In the genomic region with DNA sequence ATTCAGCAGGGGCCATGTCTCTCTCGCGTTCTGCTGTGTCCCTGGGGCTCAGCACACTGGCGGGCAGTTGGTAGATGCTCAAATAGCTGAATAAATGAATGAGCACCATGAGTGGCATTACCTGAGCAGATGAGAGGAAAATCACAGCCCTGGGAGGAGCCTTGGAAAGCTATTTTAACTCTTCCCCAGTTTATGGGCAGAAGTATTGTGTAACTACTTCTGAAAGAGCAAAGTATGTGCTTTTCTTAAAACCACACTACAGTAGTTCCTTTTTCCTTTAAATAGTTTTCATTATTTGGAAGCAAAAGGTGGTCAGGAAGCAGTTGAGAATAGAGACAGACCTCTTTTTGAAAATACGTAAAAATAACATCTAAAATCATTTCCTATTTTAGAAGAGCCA, we compare ENCODE assay signal across 34 cellular contexts. TPM values are rescaled to one million over a fixed set of nuclear protein-coding genes. Genes with fewer than 3 reads are reported as not detected.
DNase-seq lines count a peak whose midpoint lies in the region; ATAC-seq and TF ChIP-seq lines count a peak whose summit lies in the region.
"Had no signal": no experiment of that assay in that cellular context is flagged by ENCODE, and none has a peak within 500 bp of the region (broad histone marks: within the 10 kb centered on the region; RNA-seq: fewer than 3 reads in every experiment).

No MANE protein-coding gene starts in this region.

- no peak overlapping the region for H3K4me3 ChIP-seq in upper lobe of right lung
- H3K4me3 ChIP-seq: cardiac muscle cell, coronary artery, heart left ventricle, prostate gland, sigmoid colon, testis, uterus had no signal

- no peaks in the 10 kb centered on the region for H3K27me3 Mint-ChIP-seq in endothelial cell (ENCODE audit: unreplicated experiment)
- H3K27me3 Mint-ChIP-seq: activated naive CD8-positive, alpha-beta T cell had no signal

- H3K36me3 ChIP-seq in upper lobe of right lung, result no peaks in the 10 kb centered on the region
- H3K36me3 ChIP-seq: cardiac muscle cell, heart left ventricle, neutrophil, prostate gland, sigmoid colon, uterus had no signal

- intact Hi-C loops in upper lobe of right lung (cut with DNase I), result no loop called here

- TF ChIP-seq CTCF in endothelial cell (IDR thresholded peaks at IDR 0.05; ENCODE audit: unreplicated experiment) (no peak), upper lobe of right lung (IDR thresholded peaks at IDR 0.05) (no peak)

- no peaks in the 10 kb centered on the region for H3K36me3 Mint-ChIP-seq in endothelial cell (ENCODE audit: low read depth, unreplicated experiment)
- H3K36me3 Mint-ChIP-seq: activated CD4-positive, alpha-beta memory T cell treated with anti-CD3 and anti-CD28 coated beads for 36 hours; activated naive CD8-positive, alpha-beta T cell; CD8-positive, alpha-beta T cell had no signal

- ATAC-seq in upper lobe of right lung (peak; percentile 68), GM18505 (IDR thresholded peaks at IDR 0.05; ENCODE audit: unreplicated experiment) (no peak)
- ATAC-seq: activated CD4-positive, CD25-positive, alpha-beta regulatory T cell treated with anti-CD3 and anti-CD28 coated beads, Interleukin-2, amount 50 U/mL, for 24 hours; CD8-positive, alpha-beta T cell; esophagus mucosa; foreskin keratinocyte had no signal

- H3K4me1 ChIP-seq in upper lobe of right lung, result no peaks in the 10 kb centered on the region
- H3K4me1 ChIP-seq: foreskin keratinocyte, prostate gland, sigmoid colon, testis, uterus had no signal

- no peaks in the 10 kb centered on the region for H3K9me3 ChIP-seq in upper lobe of right lung
- H3K9me3 ChIP-seq: heart left ventricle, neutrophil, prostate gland, sigmoid colon, SK-N-SH, testis, uterus had no signal

- no peaks in the 10 kb centered on the region for H3K9me3 Mint-ChIP-seq in endothelial cell (ENCODE audit: unreplicated experiment)
- H3K9me3 Mint-ChIP-seq: activated CD4-positive, alpha-beta memory T cell treated with anti-CD3 and anti-CD28 coated beads for 36 hours; CD8-positive, alpha-beta T cell; T-helper 1 cell treated with Interleukin-12 subunit alpha and Interleukin-12 subunit beta and Interleukin-4 antibody, amounts not matched to agents 30 μg/mL and 1 μg/mL, for 36 hours had no signal

- H3K4me1 Mint-ChIP-seq in endothelial cell (ENCODE audit: unreplicated experiment), result peaks cover 14% of the 10 kb centered on the region

- H3K27ac Mint-ChIP-seq in endothelial cell (ENCODE audit: unreplicated experiment), result peak overlapping the region; percentile 67
- H3K27ac Mint-ChIP-seq: activated CD4-positive, alpha-beta memory T cell treated with anti-CD3 and anti-CD28 coated beads for 36 hours; activated naive CD8-positive, alpha-beta T cell; CD8-positive, alpha-beta T cell; T-helper 1 cell treated with Interleukin-12 subunit alpha and Interleukin-12 subunit beta and Interleukin-4 antibody, amounts not matched to agents 30 μg/mL and 1 μg/mL, for 36 hours had no signal

- peak; percentile 18 for DNase-seq in NCI-H748 (lab: John Stamatoyannopoulos, UW; ENCODE audit: unreplicated experiment)
- no peak for DNase-seq in NCI-H748 treated with DMSO at 0.1 percent for 48 hours (lab: John Stamatoyannopoulos, UW)
- DNase-seq in NCI-H69 (lab: John Stamatoyannopoulos, UW), result peak; percentile 83
- DNase-seq in endothelial cell (ENCODE audit: low spot score), result no peak
- DNase-seq in upper lobe of right lung, result no peak
- no peak for DNase-seq in activated naive CD4-positive, alpha-beta T cell (lab: John Stamatoyannopoulos, UW)
- DNase-seq in HUDEP-2 (lab: John Stamatoyannopoulos, UW; ENCODE audit: unreplicated experiment in 76 of 76), result no peak
- DNase-seq: activated CD4-positive, alpha-beta memory T cell treated with anti-CD3 and anti-CD28 coated beads for 36 hours; activated CD8-positive, alpha-beta memory T cell treated with anti-CD3 and anti-CD28 coated beads, Interleukin-2, amount 50 U/mL, for 48 hours; aorta; CD8-positive, alpha-beta T cell; DMS153; foreskin keratinocyte; GOT3; heart left ventricle; NCI-H2107; NK-92 treated with Interleukin-12 subunit alpha and Interleukin-12 subunit beta, amount 100 ng/mL, for 24 hours; RPMI8226; sigmoid colon; SK-N-SH; stimulated activated naive CD4-positive, alpha-beta T cell treated with Interleukin-2 at 50 U/mL for 16 hours; testis; uterus had no signal

- no peak for TF ChIP-seq POLR2A in GM18505 (IDR thresholded peaks at IDR 0.05; ENCODE audit: borderline replicate concordance, extremely low read depth, insufficient read depth, insufficient read length)

- H3K4me3 Mint-ChIP-seq in endothelial cell (ENCODE audit: unreplicated experiment), result no peak overlapping the region
- H3K4me3 Mint-ChIP-seq: activated CD4-positive, alpha-beta memory T cell treated with anti-CD3 and anti-CD28 coated beads for 36 hours; activated naive CD8-positive, alpha-beta T cell; CD8-positive, alpha-beta T cell; T-helper 1 cell treated with Interleukin-12 subunit alpha and Interleukin-12 subunit beta and Interleukin-4 antibody, amounts not matched to agents 30 μg/mL and 1 μg/mL, for 36 hours had no signal

- no peaks in the 10 kb centered on the region for H3K27me3 ChIP-seq in upper lobe of right lung
- H3K27me3 ChIP-seq: cardiac muscle cell, foreskin keratinocyte, neutrophil, sigmoid colon, testis, uterus had no signal

- no peak overlapping the region for H3K27ac ChIP-seq in upper lobe of right lung
- H3K27ac ChIP-seq: cardiac muscle cell, coronary artery, foreskin keratinocyte, neutrophil, prostate gland, sigmoid colon, testis, uterus had no signal

RNA-seq across cellular contexts. Expression of a gene that starts 3.0 kb away (rescaled TPM):
- total RNA-seq in endothelial cell (ENCODE audit: unreplicated experiment) (0.72 TPM), upper lobe of right lung (not detected)
- total RNA-seq: aorta; CD8-positive, alpha-beta T cell; esophagus mucosa; kidney epithelial cell; lung microvascular endothelial cell had no signal

Comparison
In these comparisons a context has a peak if more than half of its experiments do, and no peak if none do; other contexts are left out.
1. DNase-seq: peak in NCI-H748 (single experiment) and NCI-H69 (single experiment); none in NCI-H748 treated with DMSO at 0.1 percent for 48 hours (single experiment), endothelial cell (single experiment), upper lobe of right lung (single experiment), activated naive CD4-positive, alpha-beta T cell (0 of 4) and HUDEP-2 (0 of 76).